ENCODE assay signal across 13 cellular contexts in the genomic region with DNA sequence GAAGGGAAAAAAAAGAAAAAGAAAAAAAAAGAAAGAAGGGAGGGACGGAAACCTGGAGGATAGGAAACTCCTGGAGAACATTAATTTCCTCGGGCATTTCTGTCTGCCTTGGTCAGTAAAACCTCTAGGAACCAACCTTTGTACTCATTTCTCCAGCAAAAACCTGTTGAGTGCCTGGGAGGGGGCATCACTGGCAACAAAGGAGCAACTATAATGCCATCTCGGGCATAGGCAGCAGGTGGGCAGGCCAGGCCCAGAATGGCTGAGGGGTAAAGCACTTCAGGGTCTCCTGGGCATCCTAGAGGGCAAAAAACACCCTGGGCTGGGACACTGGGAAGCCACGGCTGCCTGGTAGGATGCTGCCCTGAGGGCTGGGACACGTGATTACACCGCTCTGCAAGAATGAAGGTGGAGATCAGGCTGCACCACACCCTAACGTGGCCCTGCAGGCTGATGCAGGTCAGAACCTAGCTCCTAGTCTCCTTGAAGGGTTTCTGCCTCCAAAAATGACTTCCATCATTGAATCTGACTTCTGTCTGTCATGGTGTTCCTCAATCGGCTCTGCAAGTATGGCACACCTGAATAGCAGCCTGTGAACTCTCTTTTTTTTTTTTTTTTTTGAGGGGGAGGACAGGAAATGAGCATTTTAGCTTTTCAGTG. TPM values are rescaled to one million over a fixed set of nuclear protein-coding genes. Genes with fewer than 3 reads are reported as not detected.
DNase-seq lines count a peak whose midpoint lies in the region; ATAC-seq and TF ChIP-seq lines count a peak whose summit lies in the region.
"Had no signal": no experiment of that assay in that cellular context is flagged by ENCODE, and none has a peak within 500 bp of the region (broad histone marks: within the 10 kb centered on the region; RNA-seq: fewer than 3 reads in every experiment).

No MANE protein-coding gene starts in this region.

- peak; percentile 35 to 40 for ATAC-seq in CD4-positive, CD25-positive, alpha-beta regulatory T cell (ENCODE audit: low read depth in 2 of 2)
- ATAC-seq in GM21526 (IDR thresholded peaks at IDR 0.05; ENCODE audit: low FRiP score, unreplicated experiment) = no peak
- ATAC-seq: left cardiac atrium, pancreas had no signal

- peaks cover 0 to 3% (median 0%) of the 10 kb centered on the region in 7 donors for H3K9me3 Mint-ChIP-seq in CD4-positive, CD25-positive, alpha-beta regulatory T cell

- peak overlapping the region; percentile 67 to 95 (median 86) for H3K4me3 Mint-ChIP-seq in CD4-positive, CD25-positive, alpha-beta regulatory T cell

- no peaks in the 10 kb centered on the region for H3K36me3 Mint-ChIP-seq in CD4-positive, CD25-positive, alpha-beta regulatory T cell

- peaks cover 60% of the 10 kb centered on the region for H3K4me1 ChIP-seq in CD4-positive, CD25-positive, alpha-beta regulatory T cell (ENCODE audit: control insufficient read depth, insufficient read depth, low read length, poor library complexity, severe bottlenecking)
- H3K4me1 ChIP-seq in esophagus squamous epithelium (peaks cover 10 to 53% (median 24%) of the 10 kb centered on the region in 3 donors), smooth muscle cell (ENCODE audit: low read depth) (peaks cover 8% of the 10 kb centered on the region)
- H3K4me1 ChIP-seq: pancreas had no signal

- peak overlapping the region; percentile 68 for H3K27ac ChIP-seq in CD4-positive, CD25-positive, alpha-beta regulatory T cell (ENCODE audit: insufficient read depth, low read length, poor library complexity, severe bottlenecking)
- H3K27ac ChIP-seq in esophagus squamous epithelium (peak overlapping the region; percentile 1 to 79 (median 52)), smooth muscle cell (ENCODE audit: low read depth) (no peak overlapping the region)
- H3K27ac ChIP-seq: pancreas had no signal

- no peak overlapping the region for H3K9ac ChIP-seq in smooth muscle cell (ENCODE audit: low read depth)

- TF ChIP-seq POLR2A in esophagus squamous epithelium (IDR thresholded peaks at IDR 0.05) = no peak
- TF ChIP-seq POLR2A in erythroblast (IDR thresholded peaks at IDR 0.05; ENCODE audit: low read length) = no peak

- peak in 2 of 3 donors; percentile 64 to 68 for DNase-seq in CD4-positive, CD25-positive, alpha-beta regulatory T cell
- DNase-seq in EL (peak; percentile 24), RPMI8226 (peak; percentile 31), esophagus squamous epithelium (lab: John Stamatoyannopoulos, UW) (no peak), smooth muscle cell (lab: John Stamatoyannopoulos, UW; ENCODE audit: unreplicated experiment) (no peak), erythroblast (lab: John Stamatoyannopoulos, UW) (no peak)
- DNase-seq in activated CD4-positive, CD25-positive, alpha-beta regulatory T cell treated with anti-CD3 and anti-CD28 coated beads, Interleukin-2, amount 50 U/mL, for 72 hours = no peak
- DNase-seq: activated CD4-positive, alpha-beta T cell treated with anti-CD3 and anti-CD28 coated beads for 48 hours; left cardiac atrium; NCI-H2171; stimulated activated CD4-positive, alpha-beta T cell treated with anti-CD3 and anti-CD28 coated beads, Interleukin-4, amount 100 ng/mL, for 24 hours had no signal

- H3K27ac Mint-ChIP-seq in CD4-positive, CD25-positive, alpha-beta regulatory T cell = peak overlapping the region; percentile 84 to 100 (median 86)

- peak overlapping the region; percentile 66 for H3K4me3 ChIP-seq in CD4-positive, CD25-positive, alpha-beta regulatory T cell (ENCODE audit: low read depth, low read length)
- H3K4me3 ChIP-seq in esophagus squamous epithelium (no peak overlapping the region), smooth muscle cell (no peak overlapping the region)
- H3K4me3 ChIP-seq: pancreas had no signal

- H3F3A ChIP-seq in smooth muscle cell (ENCODE audit: low read depth) = peaks cover 3% of the 10 kb centered on the region

- H3K79me2 ChIP-seq in smooth muscle cell (ENCODE audit: low read depth) = no peaks in the 10 kb centered on the region

- intact Hi-C loops in esophagus squamous epithelium (cut with DNase I) = no loop called here

- TF ChIP-seq CTCF in esophagus squamous epithelium (IDR thresholded peaks at IDR 0.05) (no peak), smooth muscle cell (IDR thresholded peaks at IDR 0.05; ENCODE audit: borderline replicate concordance, insufficient read depth, poor library complexity, severe bottlenecking) (no peak)

- H3K4me1 Mint-ChIP-seq in CD4-positive, CD25-positive, alpha-beta regulatory T cell = peaks cover 11 to 85% (median 50%) of the 10 kb centered on the region in 4 donors

- 24 to 36% methylated on average over 6 of the region's 8 CpGs for WGBS in esophagus squamous epithelium, 2 donors
- WGBS in smooth muscle cell (ENCODE audit: low lambda C conversion rate) = 52% methylated on average over 8 of the region's 8 CpGs

- H3K27me3 Mint-ChIP-seq in CD4-positive, CD25-positive, alpha-beta regulatory T cell = peaks cover 24% of the 10 kb centered on the region

- H2AFZ ChIP-seq in smooth muscle cell (ENCODE audit: low read depth) = no peak overlapping the region

- no peaks in the 10 kb centered on the region for H3K27me3 ChIP-seq in CD4-positive, CD25-positive, alpha-beta regulatory T cell (ENCODE audit: control insufficient read depth, insufficient read depth, low read length)
- H3K27me3 ChIP-seq in esophagus squamous epithelium (peaks cover 0 to 3% (median 0%) of the 10 kb centered on the region in 4 donors), smooth muscle cell (ENCODE audit: low read depth) (no peaks in the 10 kb centered on the region)
- H3K27me3 ChIP-seq: pancreas had no signal

- no peaks in the 10 kb centered on the region for H3K36me3 ChIP-seq in CD4-positive, CD25-positive, alpha-beta regulatory T cell (ENCODE audit: control insufficient read depth, insufficient read depth, low read length)
- H3K36me3 ChIP-seq in esophagus squamous epithelium (no peaks in the 10 kb centered on the region), smooth muscle cell (ENCODE audit: low read depth) (no peaks in the 10 kb centered on the region)
- H3K36me3 ChIP-seq: pancreas had no signal

- no peak overlapping the region for H3K4me2 ChIP-seq in smooth muscle cell

- no peaks in the 10 kb centered on the region for H4K20me1 ChIP-seq in smooth muscle cell (ENCODE audit: low read depth)

- no peaks in the 10 kb centered on the region for H3K9me3 ChIP-seq in CD4-positive, CD25-positive, alpha-beta regulatory T cell (ENCODE audit: control insufficient read depth in 2 of 2, low read length in 2 of 2)
- no peaks in the 10 kb centered on the region for H3K9me3 ChIP-seq in esophagus squamous epithelium
- no peaks in the 10 kb centered on the region for H3K9me3 ChIP-seq in smooth muscle cell (replicated peaks; ENCODE audit: low read depth)
- H3K9me3 ChIP-seq: pancreas had no signal

RNA-seq across cellular contexts. Expression of gene TRAPPC14, which starts 4.5 kb away (rescaled TPM):
- 54.6 TPM for total RNA-seq in CD4-positive, CD25-positive, alpha-beta regulatory T cell
- polyA plus RNA-seq in CD4-positive, CD25-positive, alpha-beta regulatory T cell = 1 to 10 TPM; 2.3 to 4.3 (median 3.9) TPM
- total RNA-seq in esophagus squamous epithelium (10 to 100 TPM in 3 of 4 donors, 1 to 10 TPM in 1; 9.3 to 20.2 (median 13.1) TPM), smooth muscle cell (4.4 and 7.0 TPM in 2 replicates)
- 5.4 and 14.7 TPM in 2 replicates for polyA plus RNA-seq in smooth muscle cell

RNA-seq across cellular contexts. Expression of gene GAL3ST4, which starts 5.4 kb away (rescaled TPM):
- total RNA-seq in CD4-positive, CD25-positive, alpha-beta regulatory T cell = 6.1 TPM
- 1 to 10 TPM; 2.6 to 7.7 (median 5.3) TPM for polyA plus RNA-seq in CD4-positive, CD25-positive, alpha-beta regulatory T cell
- total RNA-seq in esophagus squamous epithelium = 1 to 10 TPM; 2.5 to 7.5 (median 5.3) TPM
- 4.8 and 6.5 TPM in 2 replicates for total RNA-seq in smooth muscle cell
- 7.2 and 7.4 TPM in 2 replicates for polyA plus RNA-seq in smooth muscle cell

RNA-seq across cellular contexts. Expression of gene GPC2, which starts 14.2 kb away (rescaled TPM):
- total RNA-seq in CD4-positive, CD25-positive, alpha-beta regulatory T cell = 7.0 TPM
- polyA plus RNA-seq in CD4-positive, CD25-positive, alpha-beta regulatory T cell = under 1 TPM in 3 of 4 donors, not detected in 1; 0.16 to 0.27 (median 0.23) TPM
- total RNA-seq in esophagus squamous epithelium (1 to 10 TPM in 1 of 4 donors, under 1 TPM in 2, not detected in 1; 0.57 to 1.4 (median 0.83) TPM), smooth muscle cell (3.5 and 7.1 TPM in 2 replicates)
- polyA plus RNA-seq in smooth muscle cell = 3.2 and 8.5 TPM in 2 replicates

RNA-seq across cellular contexts. Expression of gene LAMTOR4, which starts 14.3 kb away (rescaled TPM):
- total RNA-seq in CD4-positive, CD25-positive, alpha-beta regulatory T cell = 136 TPM
- polyA plus RNA-seq in CD4-positive, CD25-positive, alpha-beta regulatory T cell = 100 to 1,000 TPM; 450 to 474 (median 465) TPM
- 100 to 1,000 TPM in 1 of 4 donors, 10 to 100 TPM in 3; 71.8 to 138 (median 86.7) TPM for total RNA-seq in esophagus squamous epithelium
- 75.2 and 108 TPM in 2 replicates for total RNA-seq in smooth muscle cell
- polyA plus RNA-seq in smooth muscle cell = 203 and 217 TPM in 2 replicates

RNA-seq across cellular contexts. Expression of gene STAG3, which starts 14.7 kb away (rescaled TPM):
- total RNA-seq in CD4-positive, CD25-positive, alpha-beta regulatory T cell = 6.2 TPM
- polyA plus RNA-seq in CD4-positive, CD25-positive, alpha-beta regulatory T cell = 1 to 10 TPM in 1 of 4 donors, under 1 TPM in 3; 0.53 to 4.0 (median 0.77) TPM
- total RNA-seq in esophagus squamous epithelium = under 1 TPM in 2 of 4 donors, not detected in 2; 0.40 to 0.95 TPM
- 0.04 and 0.85 TPM in 2 replicates for total RNA-seq in smooth muscle cell
- 0.96 and 1.3 TPM in 2 replicates for polyA plus RNA-seq in smooth muscle cell

Comparison
In these comparisons a context has a peak if more than half of its experiments do, and no peak if none do; other contexts are left out.
1. DNase-seq: peak in CD4-positive, CD25-positive, alpha-beta regulatory T cell (2 of 3), EL (single experiment) and RPMI8226 (single experiment); none in esophagus squamous epithelium (single experiment), activated CD4-positive, CD25-positive, alpha-beta regulatory T cell treated with anti-CD3 and anti-CD28 coated beads, Interleukin-2, amount 50 U/mL, for 72 hours (single experiment), smooth muscle cell (single experiment) and erythroblast (0 of 2).